ENCODE assay signal across 8 cellular contexts in the genomic region with DNA sequence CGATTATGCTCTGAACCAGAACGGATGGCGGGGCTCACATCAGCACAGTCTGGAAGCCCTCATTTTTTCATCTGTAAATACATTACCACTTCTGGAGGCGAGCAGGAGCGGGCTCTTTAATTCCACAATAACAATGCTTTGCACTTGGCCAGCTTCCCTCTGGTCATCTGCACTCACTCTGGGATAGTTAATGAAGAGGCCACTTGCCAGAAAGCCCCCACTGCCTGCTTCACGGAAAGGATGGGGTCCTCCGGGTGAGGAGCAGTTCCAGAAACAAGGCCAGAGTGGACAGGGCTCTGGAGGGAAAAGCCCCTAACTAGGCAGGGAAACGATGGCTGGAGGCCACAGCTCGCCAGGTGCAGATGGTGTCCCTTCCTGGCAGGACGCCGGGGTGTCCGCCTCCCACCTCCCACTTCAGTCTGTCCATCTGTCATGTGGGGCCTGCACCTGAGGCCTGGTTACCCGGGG. TPM values are rescaled to one million over a fixed set of nuclear protein-coding genes. Genes with fewer than 3 reads are reported as not detected.
DNase-seq lines count a peak whose midpoint lies in the region; ATAC-seq, FAIRE-seq and TF ChIP-seq lines count a peak whose summit lies in the region.

No MANE protein-coding gene starts in this region.

- DNase-seq in AG04449 (ENCODE audit: low read depth, low spot score) (no peak), choroid plexus epithelial cell (ENCODE audit: low read depth) (peak; percentile 60), medulla oblongata (ENCODE audit: extremely low spot score) (peak; percentile 66), uterus (peak in 1 of 2 donors; percentile 61), NCI-H2029 treated with DMSO at 0.1 percent for 48 hours (lab: John Stamatoyannopoulos, UW) (no peak), GM12891 (ENCODE audit: insufficient read length, low spot score) (no peak)

- TF ChIP-seq CTCF in AG04449 (IDR thresholded peaks at IDR 0.05; ENCODE audit: insufficient read depth, low read length, missing control alignments) (no peak), choroid plexus epithelial cell (conservative IDR thresholded peaks at IDR 0.05; ENCODE audit: low read depth, low read length) (no peak), uterus (IDR thresholded peaks at IDR 0.05) (no peak)

- TF ChIP-seq RAD21 in Ishikawa (IDR thresholded peaks at IDR 0.05; ENCODE audit: low read depth), result no peak

- no peaks in the 10 kb centered on the region for H3K36me3 ChIP-seq in uterus

- CTCF ChIA-PET in AG04449 (lab: Yijun Ruan, JAX), result interaction anchor here (1.8 to 2.1 kb wide), 2 partner anchors 10 to 31 kb away, joined by 4 to 7 read pairs; no protein-coding TSS in a partner anchor

- FAIRE-seq in GM12891 (lab: Jason Lieb, UNC), result no peak

- H3K4me1 ChIP-seq in uterus, result peaks cover 0 to 16% of the 10 kb centered on the region in 2 donors

- POLR2A ChIA-PET in AG04449 (lab: Yijun Ruan, JAX), result no interaction called here

- no peaks in the 10 kb centered on the region for H3K9me3 ChIP-seq in uterus

- intact Hi-C loops in uterus (cut with DNase I; ENCODE audit: low total_unique reads), result no loop called here

- TF ChIP-seq POLR2A in uterus (IDR thresholded peaks at IDR 0.05) (no peak), GM12891 (IDR thresholded peaks at IDR 0.05; ENCODE audit: low read depth, low read length) (no peak)

- ATAC-seq in HG02798 (IDR thresholded peaks at IDR 0.05; ENCODE audit: poor library complexity, unreplicated experiment), result no peak

- peak overlapping the region; percentile 84 to 91 for H3K27ac ChIP-seq in uterus

- H3K4me3 ChIP-seq in AG04449 (ENCODE audit: low read depth, low read length) (peak overlapping the region; percentile 81), choroid plexus epithelial cell (ENCODE audit: low read depth, low read length) (peak overlapping the region; percentile 92), uterus (peak overlapping the region; percentile 73 to 76)

- H3K27me3 ChIP-seq in uterus, result no peaks in the 10 kb centered on the region

- no peak for TF ChIP-seq EP300 in Ishikawa (IDR thresholded peaks at IDR 0.05; ENCODE audit: borderline replicate concordance)

TF ChIP-seq in Ishikawa, 13 proteins besides CTCF, POLR2A, EP300 and RAD21:
- TF ChIP-seq, protein P1, sequence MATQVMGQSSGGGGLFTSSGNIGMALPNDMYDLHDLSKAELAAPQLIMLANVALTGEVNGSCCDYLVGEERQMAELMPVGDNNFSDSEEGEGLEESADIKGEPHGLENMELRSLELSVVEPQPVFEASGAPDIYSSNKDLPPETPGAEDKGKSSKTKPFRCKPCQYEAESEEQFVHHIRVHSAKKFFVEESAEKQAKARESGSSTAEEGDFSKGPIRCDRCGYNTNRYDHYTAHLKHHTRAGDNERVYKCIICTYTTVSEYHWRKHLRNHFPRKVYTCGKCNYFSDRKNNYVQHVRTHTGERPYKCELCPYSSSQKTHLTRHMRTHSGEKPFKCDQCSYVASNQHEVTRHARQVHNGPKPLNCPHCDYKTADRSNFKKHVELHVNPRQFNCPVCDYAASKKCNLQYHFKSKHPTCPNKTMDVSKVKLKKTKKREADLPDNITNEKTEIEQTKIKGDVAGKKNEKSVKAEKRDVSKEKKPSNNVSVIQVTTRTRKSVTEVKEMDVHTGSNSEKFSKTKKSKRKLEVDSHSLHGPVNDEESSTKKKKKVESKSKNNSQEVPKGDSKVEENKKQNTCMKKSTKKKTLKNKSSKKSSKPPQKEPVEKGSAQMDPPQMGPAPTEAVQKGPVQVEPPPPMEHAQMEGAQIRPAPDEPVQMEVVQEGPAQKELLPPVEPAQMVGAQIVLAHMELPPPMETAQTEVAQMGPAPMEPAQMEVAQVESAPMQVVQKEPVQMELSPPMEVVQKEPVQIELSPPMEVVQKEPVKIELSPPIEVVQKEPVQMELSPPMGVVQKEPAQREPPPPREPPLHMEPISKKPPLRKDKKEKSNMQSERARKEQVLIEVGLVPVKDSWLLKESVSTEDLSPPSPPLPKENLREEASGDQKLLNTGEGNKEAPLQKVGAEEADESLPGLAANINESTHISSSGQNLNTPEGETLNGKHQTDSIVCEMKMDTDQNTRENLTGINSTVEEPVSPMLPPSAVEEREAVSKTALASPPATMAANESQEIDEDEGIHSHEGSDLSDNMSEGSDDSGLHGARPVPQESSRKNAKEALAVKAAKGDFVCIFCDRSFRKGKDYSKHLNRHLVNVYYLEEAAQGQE (IDR thresholded peaks at IDR 0.05; ENCODE audit: low read depth), result no peak
- TF ChIP-seq ZBTB7A (IDR thresholded peaks at IDR 0.05; ENCODE audit: low read depth), result 0 out of 2 replicates have a peak, but pooled peaks have one; percentile 9

TF ChIP-seq in GM12891, 5 proteins besides CTCF, POLR2A, EP300 and RAD21:
- TF ChIP-seq POU2F2 (IDR thresholded peaks at IDR 0.05; ENCODE audit: low read depth, low read length), result no peak
- TF ChIP-seq TAF1 (IDR thresholded peaks at IDR 0.05; ENCODE audit: low read depth, low read length), result no peak
- TF ChIP-seq POLR2AphosphoS5 (IDR thresholded peaks at IDR 0.05; ENCODE audit: low read depth, low read length), result no peak
- TF ChIP-seq SPI1 (IDR thresholded peaks at IDR 0.05; ENCODE audit: low read depth, low read length), result no peak
- TF ChIP-seq PAX5 (IDR thresholded peaks at IDR 0.05; ENCODE audit: insufficient read depth, low read length, severe bottlenecking), result no peak

RNA-seq across cellular contexts. Expression of a gene that starts 13.1 kb away (rescaled TPM):
- total RNA-seq in uterus, result 100 to 1,000 TPM in 1 of 4 donors, 10 to 100 TPM in 3; 42.8 to 104 (median 47.2) TPM
- 13.4 TPM for polyA plus RNA-seq in GM12891 (2012; ENCODE audit: low read depth, missing spikeins)

RNA-seq across cellular contexts. Expression of a gene that starts 45.8 kb away (rescaled TPM):
- not detected for total RNA-seq in uterus
- not detected for polyA plus RNA-seq in GM12891 (2012; ENCODE audit: low read depth, missing spikeins)

RNA-seq across cellular contexts. Expression of a gene that starts 57.6 kb away (rescaled TPM):
- not detected for total RNA-seq in uterus
- polyA plus RNA-seq in GM12891 (2012; ENCODE audit: low read depth, missing spikeins), result not detected

Comparison
In these comparisons a context has a peak if more than half of its experiments do, and no peak if none do; other contexts are left out.
1. DNase-seq: peak in choroid plexus epithelial cell (single experiment) and medulla oblongata (single experiment); none in AG04449 (single experiment), NCI-H2029 treated with DMSO at 0.1 percent for 48 hours (single experiment) and GM12891 (single experiment).
2. Peak in every context shown above with its lines, with median percentiles within 50 percentile points of each other: H3K4me3 ChIP-seq.